ENCODE assay signal across 15 cellular contexts in genomic region chr1:9080704-9081291, GRCh38. TPM values are rescaled to one million over a fixed set of nuclear protein-coding genes. Genes with fewer than 3 reads are reported as not detected.
DNase-seq lines count a peak whose midpoint lies in the region; ATAC-seq and TF ChIP-seq lines count a peak whose summit lies in the region.
"Had no signal": no experiment of that assay in that cellular context is flagged by ENCODE, and none has a peak within 500 bp of the region (broad histone marks: within the 10 kb centered on the region; RNA-seq: fewer than 3 reads in every experiment).

No MANE protein-coding gene starts in this region.

- H3K4me3 Mint-ChIP-seq in stimulated activated naive CD8-positive, alpha-beta T cell treated with anti-CD3 and anti-CD28 coated beads, Interleukin-15, amount 100 ng/mL, for 72 hours = no peak overlapping the region
- H3K4me3 Mint-ChIP-seq: immature natural killer cell, type B pancreatic cell had no signal

- H3K4me1 ChIP-seq in SJCRH30 (peaks cover 8% of the 10 kb centered on the region), tibial artery (peaks cover 0 to 16% (median 12%) of the 10 kb centered on the region in 4 donors)

- intact Hi-C loops in tibial artery (cut with DNase I; ENCODE audit: low total_unique reads) = loop anchor here (10.0 kb wide), 1 partner anchor 156 kb away; no protein-coding TSS in a partner anchor

- H3K27ac ChIP-seq in SJCRH30 (no peak overlapping the region), tibial artery (no peak overlapping the region)

- H3K27me3 ChIP-seq in SJCRH30 (peaks cover 6% of the 10 kb centered on the region; the same call in 1 of the 2 replicates), tibial artery (peaks cover 0 to 13% of the 10 kb centered on the region in 2 donors)

- H3K4me3 ChIP-seq in SJCRH30 (no peak overlapping the region), tibial artery (no peak overlapping the region), foreskin fibroblast (ENCODE audit: low read depth in 1 of 2, low read length in 2 of 2) (no peak overlapping the region)

- DNase-seq in DMS53 (lab: John Stamatoyannopoulos, UW) (peak; percentile 75), SJCRH30 (peak; percentile 30 to 41), islet precursor cell (peak; percentile 47), tibial artery (no peak), inferior parietal cortex (ENCODE audit: extremely low spot score) (no peak), foreskin fibroblast (no peak)
- no peak for DNase-seq in stimulated activated naive CD8-positive, alpha-beta T cell treated with anti-CD3 and anti-CD28 coated beads, Interleukin-15, amount 100 ng/mL, for 72 hours
- DNase-seq: activated CD4-positive, CD25-positive, alpha-beta regulatory T cell treated with anti-CD3 and anti-CD28 coated beads, Interleukin-2, amount 50 U/mL, for 72 hours; dermis blood vessel endothelial cell; DMS153; NCI-H2171 had no signal

- ATAC-seq in HG03045 (IDR thresholded peaks at IDR 0.05; ENCODE audit: unreplicated experiment) = peak; percentile 21
- no peak for ATAC-seq in stimulated activated naive CD8-positive, alpha-beta T cell treated with anti-CD3 and anti-CD28 coated beads, Interleukin-15, amount 100 ng/mL, for 72 hours

- H3K36me3 ChIP-seq in SJCRH30 (no peaks in the 10 kb centered on the region), tibial artery (no peaks in the 10 kb centered on the region)

- H3K9me3 ChIP-seq in SJCRH30 (replicated peaks) = no peaks in the 10 kb centered on the region
- H3K9me3 ChIP-seq in tibial artery = no peaks in the 10 kb centered on the region

- H3K27ac Mint-ChIP-seq in stimulated activated naive CD8-positive, alpha-beta T cell treated with anti-CD3 and anti-CD28 coated beads, Interleukin-15, amount 100 ng/mL, for 72 hours = no peak overlapping the region
- H3K27ac Mint-ChIP-seq: immature natural killer cell, type B pancreatic cell had no signal

- H3K27me3 Mint-ChIP-seq in stimulated activated naive CD8-positive, alpha-beta T cell treated with anti-CD3 and anti-CD28 coated beads, Interleukin-15, amount 100 ng/mL, for 72 hours = peaks cover 52% of the 10 kb centered on the region

- H3K9me3 Mint-ChIP-seq in stimulated activated naive CD8-positive, alpha-beta T cell treated with anti-CD3 and anti-CD28 coated beads, Interleukin-15, amount 100 ng/mL, for 72 hours = no peaks in the 10 kb centered on the region
- H3K9me3 Mint-ChIP-seq: immature natural killer cell, type B pancreatic cell had no signal

- TF ChIP-seq CTCF in tibial artery (IDR thresholded peaks at IDR 0.05) = no peak
- TF ChIP-seq CTCF in foreskin fibroblast (IDR thresholded peaks at IDR 0.05; ENCODE audit: low read depth, low read length) = no peak

- peaks cover 39% of the 10 kb centered on the region for H3K4me1 Mint-ChIP-seq in stimulated activated naive CD8-positive, alpha-beta T cell treated with anti-CD3 and anti-CD28 coated beads, Interleukin-15, amount 100 ng/mL, for 72 hours

RNA-seq across cellular contexts. Expression of gene SLC2A5, which starts 11.4 kb away (rescaled TPM):
- not detected in 2 replicates for total RNA-seq in SJCRH30 (2014; rRNA removed; shearing (Covaris generic))

RNA-seq across cellular contexts. Expression of gene GPR157, which starts 48.1 kb away (rescaled TPM):
- total RNA-seq in SJCRH30 (2014; rRNA removed; shearing (Covaris generic)) = not detected in 2 replicates

RNA-seq across cellular contexts. Expression of gene SLC2A7, which starts 54.6 kb away (rescaled TPM):
- total RNA-seq in SJCRH30 (2014; rRNA removed; shearing (Covaris generic)) = not detected in 2 replicates
- total RNA-seq: mucosa of gallbladder had no signal

Comparison
In these comparisons a context has a peak if more than half of its experiments do, and no peak if none do; other contexts are left out.
1. DNase-seq: peak in DMS53 (single experiment), SJCRH30 (2 of 2) and islet precursor cell (single experiment); none in tibial artery (0 of 2), inferior parietal cortex (single experiment), stimulated activated naive CD8-positive, alpha-beta T cell treated with anti-CD3 and anti-CD28 coated beads, Interleukin-15, amount 100 ng/mL, for 72 hours (0 of 2) and foreskin fibroblast (0 of 2).